In the genomic region with DNA sequence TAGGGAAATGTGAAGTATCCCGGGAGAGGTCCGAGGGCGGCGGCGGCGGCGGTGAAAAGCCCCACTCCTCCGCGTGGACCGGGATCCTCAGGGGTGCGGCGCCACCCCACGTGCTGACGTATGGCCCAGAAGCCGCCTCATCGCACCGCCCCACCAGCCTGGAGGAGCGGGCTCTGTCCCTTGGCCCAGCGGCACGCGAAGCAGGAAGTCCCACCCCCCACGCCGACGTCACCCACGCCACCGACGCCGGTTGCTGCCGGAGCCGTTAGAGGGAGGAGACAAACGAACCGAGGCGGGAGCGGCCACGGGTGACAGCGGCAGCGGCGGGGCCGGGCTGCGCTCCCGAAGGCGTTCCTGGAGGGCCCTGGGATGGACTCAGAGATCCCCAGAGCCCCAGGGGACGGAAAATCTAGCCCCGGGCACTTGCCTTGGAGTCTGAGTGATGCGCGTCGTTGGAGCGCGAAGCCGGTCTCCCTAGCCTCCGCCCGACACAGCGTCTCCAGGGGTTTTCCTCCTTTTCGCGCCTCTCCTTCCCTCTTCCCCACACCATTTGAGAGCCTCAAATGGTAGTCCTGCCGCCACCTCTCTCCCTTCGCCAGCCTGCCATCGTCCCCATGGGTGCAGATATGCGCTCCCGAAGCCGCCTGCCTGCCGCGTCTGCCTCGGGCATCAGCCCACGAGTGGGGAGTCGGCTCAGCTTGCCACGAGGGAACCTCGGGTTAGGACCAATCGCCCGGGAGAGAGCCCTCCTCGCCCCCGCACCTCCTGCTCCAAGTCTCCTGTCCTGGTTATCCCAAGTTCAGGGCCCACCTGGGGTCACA, we compare ENCODE assay signal across 8 cellular contexts. TPM values are rescaled to one million over a fixed set of nuclear protein-coding genes. Genes with fewer than 3 reads are reported as not detected.
DNase-seq lines count a peak whose midpoint lies in the region; ATAC-seq, FAIRE-seq and TF ChIP-seq lines count a peak whose summit lies in the region.

A gene with protein sequence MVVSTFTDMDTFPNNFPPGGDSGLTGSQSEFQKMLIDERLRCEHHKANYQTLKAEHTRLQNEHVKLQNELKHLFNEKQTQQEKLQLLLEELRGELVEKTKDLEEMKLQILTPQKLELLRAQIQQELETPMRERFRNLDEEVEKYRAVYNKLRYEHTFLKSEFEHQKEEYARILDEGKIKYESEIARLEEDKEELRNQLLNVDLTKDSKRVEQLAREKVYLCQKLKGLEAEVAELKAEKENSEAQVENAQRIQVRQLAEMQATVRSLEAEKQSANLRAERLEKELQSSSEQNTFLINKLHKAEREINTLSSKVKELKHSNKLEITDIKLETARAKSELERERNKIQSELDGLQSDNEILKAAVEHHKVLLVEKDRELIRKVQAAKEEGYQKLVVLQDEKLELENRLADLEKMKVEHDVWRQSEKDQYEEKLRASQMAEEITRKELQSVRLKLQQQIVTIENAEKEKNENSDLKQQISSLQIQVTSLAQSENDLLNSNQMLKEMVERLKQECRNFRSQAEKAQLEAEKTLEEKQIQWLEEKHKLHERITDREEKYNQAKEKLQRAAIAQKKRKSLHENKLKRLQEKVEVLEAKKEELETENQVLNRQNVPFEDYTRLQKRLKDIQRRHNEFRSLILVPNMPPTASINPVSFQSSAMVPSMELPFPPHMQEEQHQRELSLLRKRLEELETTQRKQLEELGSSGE (minus strand): TSS at position 95 of the 821 bp plus-strand sequence. CDS start 47,377 bp downstream, outside the sequence.

- H3K4me1 ChIP-seq in HUES64 (ENCODE audit: insufficient read depth, low read length) (peaks cover 12% of the 10 kb centered on the region), OCI-LY1 (ENCODE audit: insufficient read depth, low read length, severe bottlenecking) (peaks cover 26% of the 10 kb centered on the region), endothelial cell of umbilical vein (ENCODE audit: control insufficient read depth, extremely low read depth, insufficient read depth, low read length) (peaks cover 11% of the 10 kb centered on the region)

- no peaks in the 10 kb centered on the region for H3K9me3 ChIP-seq in HUES64 (ENCODE audit: insufficient read depth, low read depth, low read length)
- H3K9me3 ChIP-seq in OCI-LY1 (ENCODE audit: low read length) = no peaks in the 10 kb centered on the region
- no peaks in the 10 kb centered on the region for H3K9me3 ChIP-seq in endothelial cell of umbilical vein (replicated peaks; ENCODE audit: control insufficient read depth, insufficient read depth, low read length)

- TF ChIP-seq POLR2A in endothelial cell of umbilical vein (IDR thresholded peaks at IDR 0.05; ENCODE audit: low read depth, low read length) = peak; percentile 77

- peak within 1 kb of the TSS; percentile 88 for H3K4me3 Mint-ChIP-seq in Calu3 (ENCODE audit: low read depth, unreplicated experiment)

- H3K27ac ChIP-seq in HUES64 (ENCODE audit: low read depth, low read length) (peak within 1 kb of the TSS; percentile 50), OCI-LY1 (ENCODE audit: low read depth, low read length, poor library complexity, severe bottlenecking) (no peak within 1 kb of the TSS), endothelial cell of umbilical vein (ENCODE audit: insufficient read depth, low read depth, low read length) (peak within 1 kb of the TSS; percentile 79)

- H3F3A ChIP-seq in OCI-LY1 (ENCODE audit: insufficient read depth, low read length) = no peaks in the 10 kb centered on the region

- dilution Hi-C loops in endothelial cell of umbilical vein (cut with MboI; ENCODE audit: extremely low pct_ligation_motif_present, low sequenced_read_pairs) = no loop called here

- peak within 1 kb of the TSS; percentile 81 for H3K4me3 ChIP-seq in HUES64 (ENCODE audit: low read length)
- H3K4me3 ChIP-seq in OCI-LY1 (ENCODE audit: low read depth, low read length, poor library complexity, severe bottlenecking) = peak within 1 kb of the TSS; percentile 89
- H3K4me3 ChIP-seq in endothelial cell of umbilical vein (replicated peaks in 1 of 3; ENCODE audit: insufficient read depth in 1 of 3, low read depth in 1 of 3, low read length in 3 of 3) = peak within 1 kb of the TSS; percentile 66 to 92 (median 87)

- no peaks in the 10 kb centered on the region for H3K27me3 Mint-ChIP-seq in Calu3 (ENCODE audit: unreplicated experiment)

- peak within 1 kb of the TSS; percentile 85 for H3K27ac Mint-ChIP-seq in Calu3 (ENCODE audit: unreplicated experiment)

- CTCF ChIA-PET in Calu3 (lab: Charles Lee) = interaction anchor here (0.9 kb wide), 1 partner anchor 9 kb away, joined by 3 read pairs; no protein-coding TSS in a partner anchor
- CTCF ChIA-PET in endothelial cell of umbilical vein (lab: Charles Lee) = interaction anchor here (1.1 to 1.4 kb wide), 3 partner anchors 26 to 957 kb away, joined by 3 to 5 read pairs (median 5); no protein-coding TSS in a partner anchor

- H3K9ac ChIP-seq in HUES64 (ENCODE audit: low read depth, low read length) (peak within 1 kb of the TSS; percentile 82), OCI-LY1 (ENCODE audit: low read length) (peak within 1 kb of the TSS; percentile 85), endothelial cell of umbilical vein (replicated peaks; ENCODE audit: extremely low read depth, insufficient read depth, low read length) (peak within 1 kb of the TSS; percentile 90)

- H3K36me3 Mint-ChIP-seq in Calu3 (ENCODE audit: insufficient read depth, unreplicated experiment) = peaks cover 18% of the 10 kb centered on the region

- FAIRE-seq in endothelial cell of umbilical vein (lab: Jason Lieb, UNC) = peak; percentile 95

- H3K9me1 ChIP-seq in endothelial cell of umbilical vein (replicated peaks; ENCODE audit: control insufficient read depth, extremely low read depth, insufficient read depth, low read length) = no peaks in the 10 kb centered on the region

- H3K9me3 Mint-ChIP-seq in Calu3 (ENCODE audit: low read depth, unreplicated experiment) = peaks cover 2% of the 10 kb centered on the region

- intact Hi-C loops in Calu3 (cut with micrococcal nuclease; ENCODE audit: unreplicated experiment) (loop anchor here (2.0 kb wide), 1 partner anchor 55 kb away; no protein-coding TSS in a partner anchor), endothelial cell of umbilical vein (cut with micrococcal nuclease) (no loop called here)

- no peaks in the 10 kb centered on the region for H3K36me3 ChIP-seq in HUES64 (ENCODE audit: insufficient read depth, low read length)
- peaks cover 6% of the 10 kb centered on the region for H3K36me3 ChIP-seq in OCI-LY1 (ENCODE audit: insufficient read depth, low read length)
- no peaks in the 10 kb centered on the region for H3K36me3 ChIP-seq in endothelial cell of umbilical vein (ENCODE audit: control insufficient read depth in 2 of 2, extremely low read depth in 1 of 2, insufficient read depth in 2 of 2, low read length in 2 of 2)

- peaks cover 8% of the 10 kb centered on the region for H3K27me3 ChIP-seq in HUES64 (ENCODE audit: insufficient read depth, low read length)
- H3K27me3 ChIP-seq in OCI-LY1 (ENCODE audit: insufficient read depth, low read length) = no peaks in the 10 kb centered on the region
- no peaks in the 10 kb centered on the region for H3K27me3 ChIP-seq in endothelial cell of umbilical vein (ENCODE audit: control insufficient read depth in 2 of 2, insufficient read depth in 2 of 2, low read length in 2 of 2)

- H3K4me2 ChIP-seq in OCI-LY1 (ENCODE audit: low read length) = peak within 1 kb of the TSS; percentile 93
- peak within 1 kb of the TSS; percentile 93 for H3K4me2 ChIP-seq in endothelial cell of umbilical vein (ENCODE audit: insufficient read depth, low read length)

- under 1% methylated on average over 72 of the region's 72 CpGs for WGBS in HUES64

- no peak for TF ChIP-seq CTCF in Calu3 (IDR thresholded peaks at IDR 0.05; ENCODE audit: unreplicated experiment)
- no peak for TF ChIP-seq CTCF in OCI-LY1 (IDR thresholded peaks at IDR 0.05; ENCODE audit: low read length)
- TF ChIP-seq CTCF in endothelial cell of umbilical vein (IDR thresholded peaks at IDR 0.05; ENCODE audit: extremely low read depth in 1 of 2, insufficient read depth in 1 of 2, low read depth in 1 of 2, low read length in 2 of 2) = no peak

- DNase-seq in Calu3 (peak; percentile 98), endothelial cell of umbilical vein (ENCODE audit: low read depth, low spot score) (peak; percentile 94), middle frontal gyrus (ENCODE audit: extremely low spot score, low spot score) (peak; percentile 86)
- DNase-seq in activated CD8-positive, alpha-beta memory T cell treated with anti-CD3 and anti-CD28 coated beads, Interleukin-2, amount 50 U/mL, for 48 hours = peak; percentile 98
- peak; percentile 94 to 98 for DNase-seq in stimulated activated CD8-positive, alpha-beta memory T cell treated with anti-CD3 and anti-CD28 coated beads, Interleukin-2, amount 100 ng/mL, for 48 hours (ENCODE audit: low read depth in 2 of 2)

- no peaks in the 10 kb centered on the region for H3K9me2 ChIP-seq in OCI-LY1 (ENCODE audit: low read depth, low read length)

- peaks cover 9% of the 10 kb centered on the region for H3K4me1 Mint-ChIP-seq in Calu3 (ENCODE audit: low read depth, unreplicated experiment)

- H4K20me1 ChIP-seq in OCI-LY1 (ENCODE audit: insufficient read depth, low read length) = no peaks in the 10 kb centered on the region
- H4K20me1 ChIP-seq in endothelial cell of umbilical vein (replicated peaks; ENCODE audit: control insufficient read depth, extremely low read depth, insufficient read depth, low read length) = no peaks in the 10 kb centered on the region

- TSS peak; percentile 84 for BruUV-seq in Calu3 (replicated peaks; lab: Mats Ljungman, UMichigan)
- TSS peak; percentile 74 for BruUV-seq in endothelial cell of umbilical vein (replicated peaks; lab: Mats Ljungman, UMichigan)

- peak within 1 kb of the TSS; percentile 26; the same call in 1 of the 2 replicates for H2AFZ ChIP-seq in OCI-LY1 (ENCODE audit: low read length)
- peak within 1 kb of the TSS; percentile 63 for H2AFZ ChIP-seq in endothelial cell of umbilical vein (ENCODE audit: low read depth, low read length)

- H3K79me2 ChIP-seq in OCI-LY1 (ENCODE audit: insufficient read depth, low read length) (peaks cover 6% of the 10 kb centered on the region; the same call in 1 of the 2 replicates), endothelial cell of umbilical vein (ENCODE audit: control insufficient read depth, insufficient read depth, low read length) (peaks cover 13% of the 10 kb centered on the region)

- POLR2A ChIA-PET in endothelial cell of umbilical vein (lab: Charles Lee) = interaction anchor here (0.6 kb wide), 1 partner anchor 1072 kb away, joined by 6 read pairs; no protein-coding TSS in a partner anchor

- ATAC-seq in GM21447 (IDR thresholded peaks at IDR 0.05; ENCODE audit: unreplicated experiment) = peak; percentile 98

RNA-seq across cellular contexts. Expression of the gene that starts here (rescaled TPM):
- total RNA-seq in Calu3 (2022) = 28.3 and 28.9 TPM in 2 replicates
- polyA plus RNA-seq in HUES64 (2013, experiment 1 of 2) = 12.6 TPM
- polyA plus RNA-seq in HUES64 (2013, experiment 2 of 2) = 13.9 TPM
- 15.3 and 15.8 TPM in 2 replicates for total RNA-seq in endothelial cell of umbilical vein
- polyA plus RNA-seq in endothelial cell of umbilical vein = 2.5 and 2.9 TPM in 2 replicates
- 2.9 and 3.2 TPM in 2 replicates for polyA plus RNA-seq in endothelial cell of umbilical vein (2011; cell fraction: cytosol; rRNA removed)
- 21.0 and 31.4 TPM in 2 replicates for polyA plus RNA-seq in endothelial cell of umbilical vein (2011; cell fraction: nucleus; rRNA removed)
- 6.0 and 9.6 TPM in 2 replicates for polyA plus RNA-seq in endothelial cell of umbilical vein (2012)
- 5.4 and 7.0 TPM in 2 replicates for polyA minus RNA-seq in endothelial cell of umbilical vein
- 6.1 TPM for polyA minus RNA-seq in endothelial cell of umbilical vein (2011; cell fraction: cytosol; rRNA and poly(A)+ RNA removed)
- polyA minus RNA-seq in endothelial cell of umbilical vein (2011; cell fraction: nucleus; rRNA and poly(A)+ RNA removed) = 28.9 and 40.4 TPM in 2 replicates
